Comparison of ENCODE assay signal across 23 cellular contexts in genomic region chr12:71718611-71719010, GRCh38. TPM values are rescaled to one million over a fixed set of nuclear protein-coding genes. Genes with fewer than 3 reads are reported as not detected.
A peak's percentile ranks its signal among the peaks of the same experiment; 100 is the strongest.
DNase-seq lines count a peak whose midpoint lies in the region; ATAC-seq and TF ChIP-seq lines count a peak whose summit lies in the region.
"Had no signal": no experiment of that assay in that cellular context is flagged by ENCODE, and none has a peak within 500 bp of the region (broad histone marks: within the 10 kb centered on the region; RNA-seq: fewer than 3 reads in every experiment).

No MANE protein-coding gene starts in this region.

- H3K36me3 ChIP-seq in Karpas-422 (ENCODE audit: insufficient read depth, low read length) (no peaks in the 10 kb centered on the region), RWPE2 (ENCODE audit: low read depth) (no peaks in the 10 kb centered on the region), neural cell (ENCODE audit: insufficient read depth, low read length) (no peaks in the 10 kb centered on the region), mesenchymal stem cell (ENCODE audit: control insufficient read depth in 1 of 2, insufficient read depth in 2 of 2, low read depth in 1 of 2, low read length in 2 of 2) (no peaks in the 10 kb centered on the region)
- H3K36me3 ChIP-seq: BE2C; BLaER1 treated with 17β-estradiol and CSF1 and Interleukin-3, amounts not matched to agents 10 nM and 100 nM had no signal

- H4K20me1 ChIP-seq in Karpas-422 (ENCODE audit: insufficient read depth, low read depth, low read length) (no peaks in the 10 kb centered on the region), neural cell (ENCODE audit: insufficient read depth) (no peaks in the 10 kb centered on the region)
- H4K20me1 ChIP-seq: BLaER1 treated with 17β-estradiol and CSF1 and Interleukin-3, amounts not matched to agents 10 nM and 100 nM had no signal

- no peak for TF ChIP-seq RAD21 in neural cell (conservative IDR thresholded peaks at IDR 0.05)

- no peak overlapping the region for H3K14ac ChIP-seq in mesenchymal stem cell (ENCODE audit: low read length in 2 of 2)

- H3K4me3 ChIP-seq in Karpas-422 (ENCODE audit: low read length), result no peak overlapping the region
- no peak overlapping the region for H3K4me3 ChIP-seq in RWPE2 (ENCODE audit: severe bottlenecking)
- H3K4me3 ChIP-seq in neural cell (ENCODE audit: low read length), result no peak overlapping the region
- H3K4me3 ChIP-seq in mesenchymal stem cell (ENCODE audit: insufficient read depth in 1 of 2, low read depth in 1 of 2, low read length in 2 of 2), result no peak overlapping the region
- H3K4me3 ChIP-seq: A549; BLaER1 treated with 17β-estradiol and CSF1 and Interleukin-3, amounts not matched to agents 10 nM and 100 nM; GM12878 had no signal

- H3K27me3 ChIP-seq in Karpas-422 (ENCODE audit: low read length) (no peaks in the 10 kb centered on the region), RWPE2 (ENCODE audit: insufficient read depth, poor library complexity, severe bottlenecking) (no peaks in the 10 kb centered on the region), foreskin keratinocyte (no peaks in the 10 kb centered on the region), neural cell (ENCODE audit: insufficient read depth, low read depth, low read length) (no peaks in the 10 kb centered on the region), mesenchymal stem cell (ENCODE audit: control insufficient read depth in 1 of 2, insufficient read depth in 1 of 2, low read length in 2 of 2) (no peaks in the 10 kb centered on the region)
- H3K27me3 ChIP-seq: BE2C; BLaER1 treated with 17β-estradiol and CSF1 and Interleukin-3, amounts not matched to agents 10 nM and 100 nM had no signal

- H3K9me3 ChIP-seq in Karpas-422 (ENCODE audit: low read length) (no peaks in the 10 kb centered on the region), RWPE2 (ENCODE audit: severe bottlenecking) (no peaks in the 10 kb centered on the region), neural cell (ENCODE audit: low read length) (no peaks in the 10 kb centered on the region), mesenchymal stem cell (ENCODE audit: control insufficient read depth, low read length) (no peaks in the 10 kb centered on the region)
- H3K9me3 ChIP-seq: BE2C had no signal

- no peak overlapping the region for H3K18ac ChIP-seq in mesenchymal stem cell (ENCODE audit: low read depth in 1 of 2, low read length in 2 of 2)

- H3K4me1 ChIP-seq in Karpas-422 (ENCODE audit: low read length) (no peaks in the 10 kb centered on the region), RWPE2 (ENCODE audit: insufficient read depth, poor library complexity, severe bottlenecking) (peaks cover 15% of the 10 kb centered on the region), foreskin keratinocyte (peaks cover 18% of the 10 kb centered on the region), mesenchymal stem cell (ENCODE audit: control insufficient read depth, insufficient read depth, low read depth, low read length) (no peaks in the 10 kb centered on the region)
- H3K4me1 ChIP-seq: A549; BE2C; BLaER1 treated with 17β-estradiol and CSF1 and Interleukin-3, amounts not matched to agents 10 nM and 100 nM had no signal

- H3K79me2 ChIP-seq in Karpas-422 (ENCODE audit: low read length) (no peaks in the 10 kb centered on the region), neural cell (replicated peaks; ENCODE audit: insufficient read depth, low read length) (no peaks in the 10 kb centered on the region)

- H3K27ac ChIP-seq in Karpas-422 (ENCODE audit: low read length) (no peak overlapping the region), RWPE2 (ENCODE audit: poor library complexity, severe bottlenecking) (peak overlapping the region; percentile 69), foreskin keratinocyte (peak overlapping the region; percentile 67), neural cell (ENCODE audit: low read length) (peak overlapping the region; percentile 37), mesenchymal stem cell (ENCODE audit: low read length, poor library complexity, severe bottlenecking) (no peak overlapping the region)
- H3K27ac ChIP-seq: A549; BLaER1 treated with 17β-estradiol and CSF1 and Interleukin-3, amounts not matched to agents 10 nM and 100 nM had no signal

- no peaks in the 10 kb centered on the region for H3K79me1 ChIP-seq in mesenchymal stem cell (replicated peaks; ENCODE audit: low read length, poor library complexity, severe bottlenecking)

- no peak overlapping the region for H2AK5ac ChIP-seq in mesenchymal stem cell (ENCODE audit: low read length, severe bottlenecking)

- no peak overlapping the region for H2BK5ac ChIP-seq in mesenchymal stem cell (ENCODE audit: low read depth, low read length, poor library complexity, severe bottlenecking)

- H3K4me2 ChIP-seq in Karpas-422 (ENCODE audit: low read depth, low read length, poor library complexity, severe bottlenecking) (no peak overlapping the region), neural cell (ENCODE audit: low read length) (no peak overlapping the region), mesenchymal stem cell (ENCODE audit: low read length, poor library complexity, severe bottlenecking) (no peak overlapping the region)
- H3K4me2 ChIP-seq: A549; BLaER1 treated with 17β-estradiol and CSF1 and Interleukin-3, amounts not matched to agents 10 nM and 100 nM had no signal

- H3K9ac ChIP-seq in Karpas-422 (ENCODE audit: low read length), result no peak overlapping the region
- no peak overlapping the region for H3K9ac ChIP-seq in neural cell (ENCODE audit: low read length)
- no peak overlapping the region for H3K9ac ChIP-seq in mesenchymal stem cell (ENCODE audit: low read length)
- H3K9ac ChIP-seq: BLaER1 treated with 17β-estradiol and CSF1 and Interleukin-3, amounts not matched to agents 10 nM and 100 nM had no signal

- H2BK120ac ChIP-seq in mesenchymal stem cell (ENCODE audit: low read depth, low read length), result no peak overlapping the region

- TF ChIP-seq CTCF in RWPE2 (IDR thresholded peaks at IDR 0.05; ENCODE audit: poor library complexity, severe bottlenecking), result no peak
- no peak for TF ChIP-seq CTCF in foreskin keratinocyte (conservative IDR thresholded peaks at IDR 0.05)
- no peak for TF ChIP-seq CTCF in neural cell (IDR thresholded peaks at IDR 0.05; ENCODE audit: poor library complexity, severe bottlenecking)

- H3K4ac ChIP-seq in mesenchymal stem cell (ENCODE audit: low read depth in 1 of 2, low read length in 2 of 2), result no peak overlapping the region

- no peaks in the 10 kb centered on the region for H3F3A ChIP-seq in neural cell (ENCODE audit: insufficient read depth, low read length, poor library complexity, severe bottlenecking)

- H3K23ac ChIP-seq in mesenchymal stem cell (ENCODE audit: low read length in 2 of 2), result no peak overlapping the region

- no peak overlapping the region for H2BK12ac ChIP-seq in mesenchymal stem cell (ENCODE audit: low read length in 2 of 2)

- no peak overlapping the region for H2BK15ac ChIP-seq in mesenchymal stem cell (ENCODE audit: low read depth, poor library complexity, severe bottlenecking)

- no peak overlapping the region for H2AFZ ChIP-seq in Karpas-422 (ENCODE audit: low read length)
- H2AFZ ChIP-seq in neural cell (ENCODE audit: low read depth, low read length), result no peak overlapping the region
- no peak overlapping the region for H2AFZ ChIP-seq in mesenchymal stem cell (ENCODE audit: low read depth, low read length)

- no peaks in the 10 kb centered on the region for H3K9me2 ChIP-seq in Karpas-422 (replicated peaks; ENCODE audit: insufficient read depth, low read length)
- H3K9me2 ChIP-seq in neural cell (ENCODE audit: insufficient read depth, low read length), result no peaks in the 10 kb centered on the region

- TF ChIP-seq EP300 in neural cell (conservative IDR thresholded peaks at IDR 0.05; ENCODE audit: poor library complexity, severe bottlenecking), result peak; percentile 38

- H4K91ac ChIP-seq in mesenchymal stem cell (ENCODE audit: low read length), result no peak overlapping the region

- no peak overlapping the region for H4K8ac ChIP-seq in mesenchymal stem cell (ENCODE audit: low read length)

- DNase-seq in Karpas-422 (peak; percentile 12), RWPE2 (ENCODE audit: low spot score) (no peak), foreskin keratinocyte (no peak), hepatic stellate cell (ENCODE audit: low spot score) (no peak), mesenchymal stem cell (no peak), Kasumi-1 (lab: John Stamatoyannopoulos, UW) (no peak)
- DNase-seq: 8988T; ACHN; AML-193; BE2C; CD4-positive, alpha-beta T cell; CD8-positive, alpha-beta memory T cell; DMS 273 treated with DMSO at 0.1 percent for 48 hours; DMS79; EL; GDM1; GOT3; H7; HCEC 1CT had no signal

- ATAC-seq in RWPE2 (ENCODE audit: low read depth), result no peak
- ATAC-seq in foreskin keratinocyte, result no peak
- ATAC-seq: A549, GM12878 had no signal

TF ChIP-seq in neural cell, 6 proteins besides CTCF, POLR2A, EP300 and RAD21 (continues in another document):
- no peak for TF ChIP-seq TAF1 (IDR thresholded peaks at IDR 0.05; ENCODE audit: low read depth)
- no peak for TF ChIP-seq POLR2AphosphoS5 (IDR thresholded peaks at IDR 0.05)

RNA-seq across cellular contexts. Expression of gene TMEM19, which starts 32.7 kb away (rescaled TPM):
- total RNA-seq in Karpas-422 (2014; rRNA removed; shearing (Covaris generic); ENCODE audit: low replicate concordance), result 21.3 and 32.8 TPM in 2 replicates
- 17.3 and 18.6 TPM in 2 replicates for total RNA-seq in foreskin keratinocyte
- polyA plus RNA-seq in foreskin keratinocyte (6.5 and 9.5 TPM in 2 replicates), neural cell (18.4 and 24.2 TPM in 2 replicates)
- polyA minus RNA-seq in neural cell, result 46.9 and 48.9 TPM in 2 replicates
- 10.7 TPM for polyA plus RNA-seq in mesenchymal stem cell (2013, experiment 1 of 2)
- 11.2 TPM for polyA plus RNA-seq in mesenchymal stem cell (2013, experiment 2 of 2)

RNA-seq across cellular contexts. Expression of gene RAB21, which starts 36.1 kb away (rescaled TPM):
- 8.0 and 12.3 TPM in 2 replicates for total RNA-seq in Karpas-422 (2014; rRNA removed; shearing (Covaris generic); ENCODE audit: low replicate concordance)
- 44.1 and 49.7 TPM in 2 replicates for total RNA-seq in foreskin keratinocyte
- 12.9 and 18.1 TPM in 2 replicates for polyA plus RNA-seq in foreskin keratinocyte
- polyA plus RNA-seq in neural cell, result 26.3 and 28.4 TPM in 2 replicates
- 31.9 and 32.1 TPM in 2 replicates for polyA minus RNA-seq in neural cell
- polyA plus RNA-seq in mesenchymal stem cell (2013, experiment 1 of 2), result 42.6 TPM
- polyA plus RNA-seq in mesenchymal stem cell (2013, experiment 2 of 2), result 41.2 TPM

RNA-seq across cellular contexts. Expression of gene THAP2, which starts 54.5 kb away (rescaled TPM):
- total RNA-seq in Karpas-422 (2014; rRNA removed; shearing (Covaris generic); ENCODE audit: low replicate concordance), result 3.2 and 7.2 TPM in 2 replicates
- 2.2 and 2.7 TPM in 2 replicates for total RNA-seq in foreskin keratinocyte
- polyA plus RNA-seq in foreskin keratinocyte, result 3.1 and 3.3 TPM in 2 replicates
- 15.5 and 15.8 TPM in 2 replicates for polyA plus RNA-seq in neural cell
- 34.3 and 35.8 TPM in 2 replicates for polyA minus RNA-seq in neural cell
- polyA plus RNA-seq in mesenchymal stem cell (2013, experiment 1 of 2), result 3.4 TPM
- polyA plus RNA-seq in mesenchymal stem cell (2013, experiment 2 of 2), result 2.9 TPM

RNA-seq across cellular contexts. Expression of gene ZFC3H1, which starts 55.0 kb away (rescaled TPM):
- 43.4 and 74.7 TPM in 2 replicates for total RNA-seq in Karpas-422 (2014; rRNA removed; shearing (Covaris generic); ENCODE audit: low replicate concordance)
- 17.6 and 22.2 TPM in 2 replicates for total RNA-seq in foreskin keratinocyte
- polyA plus RNA-seq in foreskin keratinocyte, result 10.3 and 10.6 TPM in 2 replicates
- polyA plus RNA-seq in neural cell, result 45.5 and 70.2 TPM in 2 replicates
- polyA minus RNA-seq in neural cell, result 61.8 and 77.2 TPM in 2 replicates
- polyA plus RNA-seq in mesenchymal stem cell (2013, experiment 1 of 2), result 22.4 TPM
- 20.2 TPM for polyA plus RNA-seq in mesenchymal stem cell (2013, experiment 2 of 2)

Comparison
In these comparisons a context has a peak if more than half of its experiments do, and no peak if none do; other contexts are left out.
1. H3K27ac ChIP-seq: peak in RWPE2 (single experiment), foreskin keratinocyte (single experiment) and neural cell (single experiment); none in Karpas-422 (single experiment) and mesenchymal stem cell (single experiment).